Comparison of ENCODE assay signal across 21 cellular contexts in the genomic region with DNA sequence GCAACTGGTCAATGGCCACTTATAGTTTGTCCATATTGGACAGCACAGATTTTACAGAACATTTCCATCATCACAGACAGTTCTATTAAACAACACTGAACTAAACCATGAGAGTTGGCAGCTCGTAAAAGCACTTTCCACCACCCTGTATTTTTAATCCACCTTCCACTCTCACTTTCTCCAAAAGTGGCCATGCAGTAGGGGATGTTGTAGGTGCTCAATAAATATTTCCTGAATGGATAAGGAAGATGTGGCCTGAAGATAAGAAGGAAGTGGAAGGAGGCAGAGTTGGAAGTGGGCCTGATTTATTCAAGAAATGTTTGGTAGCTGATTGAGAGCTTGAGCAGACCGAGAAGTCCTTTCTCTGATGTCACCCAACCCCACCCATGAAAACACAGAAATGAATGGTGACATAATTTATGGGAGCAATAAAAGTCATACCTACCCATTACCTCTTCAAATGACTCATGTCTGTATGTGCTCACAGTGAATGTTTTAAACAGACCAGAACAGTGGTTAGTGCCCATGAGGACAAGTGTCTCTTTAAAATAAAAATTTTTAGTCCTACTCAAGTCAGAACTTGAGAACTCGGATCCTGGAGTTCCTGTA. TPM values are rescaled to one million over a fixed set of nuclear protein-coding genes. Genes with fewer than 3 reads are reported as not detected.
A peak's percentile ranks its signal among the peaks of the same experiment; 100 is the strongest.
DNase-seq lines count a peak whose midpoint lies in the region; ATAC-seq, FAIRE-seq and TF ChIP-seq lines count a peak whose summit lies in the region.
"Had no signal": no experiment of that assay in that cellular context is flagged by ENCODE, and none has a peak within 500 bp of the region (broad histone marks: within the 10 kb centered on the region; RNA-seq: fewer than 3 reads in every experiment).

No MANE protein-coding gene starts in this region.

- H3K36me3 Mint-ChIP-seq in nephron progenitor cell (ENCODE audit: low read depth), result no peaks in the 10 kb centered on the region
- H3K36me3 Mint-ChIP-seq: natural killer cell; stimulated activated memory B cell treated with anti-CD40 and anti-IgM and Interleukin-4, amounts not matched to agents 10 μg/mL and 1 μg/mL and 100 μg/mL, for 72 hours had no signal

- H3K27ac ChIP-seq in duodenal mucosa (ENCODE audit: low read depth, low read length), result peak overlapping the region; percentile 59
- peak overlapping the region; percentile 88 to 95 for H3K27ac ChIP-seq in small intestine (ENCODE audit: low read depth in 1 of 2, low read length in 1 of 2)
- H3K27ac ChIP-seq: VCaP had no signal

- no peak overlapping the region for H3K4me3 ChIP-seq in duodenal mucosa (ENCODE audit: low read depth in 1 of 2, low read length in 2 of 2)
- no peak overlapping the region for H3K4me3 ChIP-seq in small intestine (ENCODE audit: low read depth in 1 of 2, low read length in 2 of 2)
- H3K4me3 ChIP-seq: lung had no signal

- no peak for DNase-seq in activated CD4-positive, CD25-positive, alpha-beta regulatory T cell treated with anti-CD3 and anti-CD28 coated beads, Interleukin-2, amount 50 U/mL, for 72 hours
- DNase-seq in small intestine (peak; percentile 95), superior temporal gyrus (ENCODE audit: extremely low spot score) (no peak), nephron progenitor cell (no peak)
- no peak for DNase-seq in stimulated activated CD4-positive, alpha-beta T cell treated with anti-CD3 and anti-CD28 coated beads, Interleukin-15, amount 100 ng/mL, for 24 hours
- DNase-seq: activated effector memory CD4-positive, alpha-beta T cell treated with anti-CD3 and anti-CD28 coated beads, Interleukin-2, amount 50 U/mL, for 16 hours; C1 segment of cervical spinal cord; cortex of kidney; DMS79; GOT3; natural killer cell; NCI-H1105 treated with DMSO at 0.1 percent for 48 hours; NCI-H2171; RPMI8226; T-helper 1 cell had no signal

- peak; percentile 52 for TF ChIP-seq EP300 in Ishikawa (IDR thresholded peaks at IDR 0.05; ENCODE audit: borderline replicate concordance)

- ATAC-seq in activated CD4-positive, CD25-positive, alpha-beta regulatory T cell treated with anti-CD3 and anti-CD28 coated beads, Interleukin-2, amount 50 U/mL, for 24 hours, result peak; percentile 57 to 89
- ATAC-seq: natural killer cell; stimulated activated memory B cell treated with anti-CD40 and anti-IgM and Interleukin-4, amounts not matched to agents 10 μg/mL and 1 μg/mL and 100 μg/mL, for 72 hours had no signal

- H3K27ac Mint-ChIP-seq in nephron progenitor cell, result no peak overlapping the region
- H3K27ac Mint-ChIP-seq: natural killer cell; stimulated activated memory B cell treated with anti-CD40 and anti-IgM and Interleukin-4, amounts not matched to agents 10 μg/mL and 1 μg/mL and 100 μg/mL, for 72 hours had no signal

- no peak for TF ChIP-seq CTCF in nephron progenitor cell (IDR thresholded peaks at IDR 0.05)

- 26 to 55% (median 39%) methylated on average over 3 of the region's 3 CpGs for WGBS in small intestine, 3 donors

- peaks cover 8% of the 10 kb centered on the region for H3K27me3 Mint-ChIP-seq in nephron progenitor cell (ENCODE audit: low read depth, poor library complexity)

- FAIRE-seq in small intestine (lab: Jason Lieb, UNC), result peak; percentile 70

- peaks cover 22% of the 10 kb centered on the region in 2 donors for H3K4me1 ChIP-seq in duodenal mucosa (ENCODE audit: control insufficient read depth in 1 of 2, insufficient read depth in 2 of 2, low read length in 2 of 2)
- peaks cover 3 to 4% of the 10 kb centered on the region in 2 donors for H3K4me1 ChIP-seq in small intestine (ENCODE audit: control insufficient read depth in 2 of 2, insufficient read depth in 1 of 2, low read depth in 1 of 2, low read length in 1 of 2)

- H3K4me1 Mint-ChIP-seq in nephron progenitor cell, result peaks cover 79% of the 10 kb centered on the region
- H3K4me1 Mint-ChIP-seq: natural killer cell; stimulated activated memory B cell treated with anti-CD40 and anti-IgM and Interleukin-4, amounts not matched to agents 10 μg/mL and 1 μg/mL and 100 μg/mL, for 72 hours had no signal

- H3K9me3 ChIP-seq in duodenal mucosa (ENCODE audit: control insufficient read depth in 1 of 2, low read length in 2 of 2) (no peaks in the 10 kb centered on the region), small intestine (ENCODE audit: control insufficient read depth, low read depth) (no peaks in the 10 kb centered on the region)

- H3K27me3 ChIP-seq in duodenal mucosa (ENCODE audit: control insufficient read depth in 1 of 2, insufficient read depth in 2 of 2, low read length in 2 of 2) (no peaks in the 10 kb centered on the region), small intestine (ENCODE audit: control insufficient read depth in 2 of 2, insufficient read depth in 2 of 2, low read length in 2 of 2) (no peaks in the 10 kb centered on the region)

- peak overlapping the region in 1 of 2 donors; percentile 39 for H3K9ac ChIP-seq in duodenal mucosa (ENCODE audit: low read depth in 1 of 2, low read length in 2 of 2)

- no peak overlapping the region for H3K4me3 Mint-ChIP-seq in nephron progenitor cell
- H3K4me3 Mint-ChIP-seq: natural killer cell; stimulated activated memory B cell treated with anti-CD40 and anti-IgM and Interleukin-4, amounts not matched to agents 10 μg/mL and 1 μg/mL and 100 μg/mL, for 72 hours had no signal

- H3K9me3 Mint-ChIP-seq in nephron progenitor cell, result no peaks in the 10 kb centered on the region
- H3K9me3 Mint-ChIP-seq: natural killer cell; stimulated activated memory B cell treated with anti-CD40 and anti-IgM and Interleukin-4, amounts not matched to agents 10 μg/mL and 1 μg/mL and 100 μg/mL, for 72 hours had no signal

- no peak for TF ChIP-seq RAD21 in Ishikawa (IDR thresholded peaks at IDR 0.05; ENCODE audit: low read depth)

- H3K36me3 ChIP-seq in duodenal mucosa (ENCODE audit: control insufficient read depth in 1 of 2, insufficient read depth in 2 of 2, low read length in 2 of 2) (no peaks in the 10 kb centered on the region), small intestine (ENCODE audit: control insufficient read depth in 2 of 2, insufficient read depth in 2 of 2, low read length in 2 of 2) (no peaks in the 10 kb centered on the region)

TF ChIP-seq in Ishikawa, 13 proteins besides CTCF, POLR2A, EP300 and RAD21:
- TF ChIP-seq TCF12 (IDR thresholded peaks at IDR 0.05; ENCODE audit: low read depth) (peak; percentile 48; the same call in 1 of the 2 replicates), CREB1 (IDR thresholded peaks at IDR 0.05; ENCODE audit: low read depth) (0 out of 2 replicates have a peak, but pooled peaks have one; percentile 29), NFIC (IDR thresholded peaks at IDR 0.05) (peak; percentile 46; the same call in 1 of the 2 replicates), TAF1 (IDR thresholded peaks at IDR 0.05; ENCODE audit: low read depth) (no peak), TEAD4 (IDR thresholded peaks at IDR 0.05) (no peak)
TF ChIP-seq in Ishikawa: peak in this region for 3.

RNA-seq across cellular contexts. Expression of a gene that starts 39.6 kb away (rescaled TPM):
- 100 to 1,000 TPM; 226 to 418 (median 366) TPM for polyA plus RNA-seq in small intestine
